ENCODE assay signal across 29 cellular contexts in genomic region chr3:71732637-71733036, GRCh38. TPM values are rescaled to one million over a fixed set of nuclear protein-coding genes. Genes with fewer than 3 reads are reported as not detected.
A peak's percentile ranks its signal among the peaks of the same experiment; 100 is the strongest.
DNase-seq lines count a peak whose midpoint lies in the region; ATAC-seq, FAIRE-seq and TF ChIP-seq lines count a peak whose summit lies in the region.
"Had no signal": no experiment of that assay in that cellular context is flagged by ENCODE, and none has a peak within 500 bp of the region (broad histone marks: within the 10 kb centered on the region; RNA-seq: fewer than 3 reads in every experiment).

No MANE protein-coding gene starts in this region.

- no peak overlapping the region for H3K9ac ChIP-seq in HepG2 (ENCODE audit: insufficient read depth, low read depth, low read length)
- H3K9ac ChIP-seq: BLaER1 had no signal

- POLR2A ChIA-PET in HepG2 (lab: Yijun Ruan, JAX): no interaction called here

- H3K79me2 ChIP-seq in HepG2 (ENCODE audit: insufficient read depth, low read length): no peaks in the 10 kb centered on the region

- no peaks in the 10 kb centered on the region for H4K20me1 ChIP-seq in HepG2 (ENCODE audit: insufficient read depth, low read length)
- H4K20me1 ChIP-seq: BLaER1 had no signal

- H3K27me3 ChIP-seq in HepG2 (ENCODE audit: control insufficient read depth in 1 of 2, insufficient read depth in 2 of 2, low read length in 2 of 2) (peaks cover 0 to 9% of the 10 kb centered on the region in 2 experiments; a peak in 2 of 5 replicates), right lobe of liver (no peaks in the 10 kb centered on the region)
- H3K27me3 ChIP-seq: BE2C, BLaER1 had no signal

- no peaks in the 10 kb centered on the region for H3K36me3 Mint-ChIP-seq in activated CD4-positive, alpha-beta T cell treated with anti-CD3 and anti-CD28 coated beads, Interleukin-2, amount 10 ng/mL, durations not matched to agents 24 days and 14 days (ENCODE audit: low read depth)
- H3K36me3 Mint-ChIP-seq in stimulated activated effector memory CD8-positive, alpha-beta T cell treated with anti-CD3 and anti-CD28 coated beads, Interleukin-12 subunit alpha, Interleukin-12 subunit beta, amount 100 ng/mL, for 72 hours: no peaks in the 10 kb centered on the region
- H3K36me3 Mint-ChIP-seq in endothelial cell (ENCODE audit: low read depth, unreplicated experiment): peaks cover 4% of the 10 kb centered on the region

- H3K9me3 ChIP-seq in HepG2 (ENCODE audit: low read length) (no peaks in the 10 kb centered on the region), right lobe of liver (no peaks in the 10 kb centered on the region)
- H3K9me3 ChIP-seq: BE2C, BLaER1 had no signal

- H3K9me3 Mint-ChIP-seq in activated CD4-positive, alpha-beta T cell treated with anti-CD3 and anti-CD28 coated beads, Interleukin-2, amount 10 ng/mL, durations not matched to agents 24 days and 14 days: peaks cover 7% of the 10 kb centered on the region
- peaks cover 3% of the 10 kb centered on the region for H3K9me3 Mint-ChIP-seq in stimulated activated effector memory CD8-positive, alpha-beta T cell treated with anti-CD3 and anti-CD28 coated beads, Interleukin-12 subunit alpha, Interleukin-12 subunit beta, amount 100 ng/mL, for 72 hours
- no peaks in the 10 kb centered on the region for H3K9me3 Mint-ChIP-seq in endothelial cell (ENCODE audit: unreplicated experiment)

- intact Hi-C loops in activated CD4-positive, alpha-beta T cell treated with anti-CD3 and anti-CD28 coated beads, Interleukin-2, amount 10 ng/mL, durations not matched to agents 24 days and 14 days (cut with micrococcal nuclease): no loop called here
- intact Hi-C loops in HepG2 (cut with micrococcal nuclease; ENCODE audit: unreplicated experiment) (no loop called here), right lobe of liver (cut with DNase I) (no loop called here)

- ATAC-seq in HepG2 (no peak), right lobe of liver (no peak)
- no peak for ATAC-seq in stimulated activated effector memory CD8-positive, alpha-beta T cell treated with anti-CD3 and anti-CD28 coated beads, Interleukin-12 subunit alpha, Interleukin-12 subunit beta, amount 100 ng/mL, for 72 hours
- ATAC-seq: GM12878 had no signal

- H3K4me3 ChIP-seq in HepG2 (replicated peaks in 1 of 3; ENCODE audit: insufficient read depth in 1 of 3, low read depth in 2 of 3, low read length in 3 of 3) (no peak overlapping the region), right lobe of liver (no peak overlapping the region)
- H3K4me3 ChIP-seq: BLaER1, GM12878 had no signal

- H3K4me1 ChIP-seq in HepG2 (ENCODE audit: insufficient read depth, low read length): no peaks in the 10 kb centered on the region
- no peaks in the 10 kb centered on the region for H3K4me1 ChIP-seq in right lobe of liver

- no peaks in the 10 kb centered on the region for H3K36me3 ChIP-seq in HepG2 (replicated peaks in 1 of 2; ENCODE audit: control insufficient read depth in 1 of 2, insufficient read depth in 2 of 2, low read length in 2 of 2)
- H3K36me3 ChIP-seq in right lobe of liver: no peaks in the 10 kb centered on the region
- H3K36me3 ChIP-seq: BE2C, BLaER1 had no signal

- H3K27ac Mint-ChIP-seq in activated CD4-positive, alpha-beta T cell treated with anti-CD3 and anti-CD28 coated beads, Interleukin-2, amount 10 ng/mL, durations not matched to agents 24 days and 14 days: no peak overlapping the region
- peak overlapping the region; percentile 60 for H3K27ac Mint-ChIP-seq in stimulated activated effector memory CD8-positive, alpha-beta T cell treated with anti-CD3 and anti-CD28 coated beads, Interleukin-12 subunit alpha, Interleukin-12 subunit beta, amount 100 ng/mL, for 72 hours
- no peak overlapping the region for H3K27ac Mint-ChIP-seq in endothelial cell (ENCODE audit: unreplicated experiment)
- H3K27ac Mint-ChIP-seq: CD14-positive monocyte; CD4-positive, CD25-positive, alpha-beta regulatory T cell; CD8-positive, alpha-beta memory T cell had no signal

- 9% methylated on average over 4 of the region's 4 CpGs for WGBS in HepG2 (ENCODE audit: low lambda C conversion rate)
- WGBS in right lobe of liver (ENCODE audit: insufficient coverage, low coverage, low lambda C conversion rate, missing lambda C conversion rate): 79% methylated on average over 4 of the region's 4 CpGs

- peaks cover 21% of the 10 kb centered on the region for H3K27me3 Mint-ChIP-seq in activated CD4-positive, alpha-beta T cell treated with anti-CD3 and anti-CD28 coated beads, Interleukin-2, amount 10 ng/mL, durations not matched to agents 24 days and 14 days
- H3K27me3 Mint-ChIP-seq in endothelial cell (ENCODE audit: unreplicated experiment): peaks cover 10% of the 10 kb centered on the region

- FAIRE-seq in HepG2 (lab: Jason Lieb, UNC): no peak
- FAIRE-seq: A204.1, GM12878, GM12892, GM18507 had no signal

- CTCF ChIA-PET in HepG2 (lab: Yijun Ruan, JAX; ENCODE audit: low intra/inter-chr PET ratio, low total read pairs): no interaction called here

- no TSS peak for BruUV-seq in HepG2 (replicated peaks; lab: Mats Ljungman, UMichigan)

- peaks cover 29% of the 10 kb centered on the region for H3K4me1 Mint-ChIP-seq in activated CD4-positive, alpha-beta T cell treated with anti-CD3 and anti-CD28 coated beads, Interleukin-2, amount 10 ng/mL, durations not matched to agents 24 days and 14 days
- peaks cover 31% of the 10 kb centered on the region for H3K4me1 Mint-ChIP-seq in stimulated activated effector memory CD8-positive, alpha-beta T cell treated with anti-CD3 and anti-CD28 coated beads, Interleukin-12 subunit alpha, Interleukin-12 subunit beta, amount 100 ng/mL, for 72 hours
- peaks cover 13% of the 10 kb centered on the region for H3K4me1 Mint-ChIP-seq in endothelial cell (ENCODE audit: unreplicated experiment)

- peak; percentile 51 for DNase-seq in activated CD4-positive, alpha-beta T cell treated with anti-CD3 and anti-CD28 coated beads, Interleukin-2, amount 10 ng/mL, durations not matched to agents 24 days and 14 days
- DNase-seq in activated CD4-positive, alpha-beta T cell treated with anti-CD3 and anti-CD28 coated beads for 48 hours: no peak
- no peak for DNase-seq in HepG2 (ENCODE audit: low spot score)
- no peak for DNase-seq in right lobe of liver
- DNase-seq in stimulated activated effector memory CD8-positive, alpha-beta T cell treated with anti-CD3 and anti-CD28 coated beads, Interleukin-12 subunit alpha, Interleukin-12 subunit beta, amount 100 ng/mL, for 72 hours (ENCODE audit: low spot score in 2 of 2): no peak
- DNase-seq in endothelial cell (ENCODE audit: low spot score): no peak
- DNase-seq: ACHN; BE2C; C1 segment of cervical spinal cord; CD4-positive, alpha-beta memory T cell; CD4-positive, CD25-positive, alpha-beta regulatory T cell; CD8-positive, alpha-beta memory T cell; COR-L47; DMS 273 treated with DMSO at 0.1 percent for 48 hours; DMS153; DMS53; DMS79; DND-41; EL; GDM1 had no signal

- TF ChIP-seq EP300 in HepG2 (IDR thresholded peaks at IDR 0.05; ENCODE audit: low read depth in 2 of 2, low read length in 2 of 2) (no peak), HepG2 (CRISPR knock-in tag; IDR thresholded peaks at IDR 0.05; ENCODE audit: borderline replicate concordance) (no peak)

- no peak overlapping the region for H3K4me3 Mint-ChIP-seq in activated CD4-positive, alpha-beta T cell treated with anti-CD3 and anti-CD28 coated beads, Interleukin-2, amount 10 ng/mL, durations not matched to agents 24 days and 14 days
- H3K4me3 Mint-ChIP-seq in stimulated activated effector memory CD8-positive, alpha-beta T cell treated with anti-CD3 and anti-CD28 coated beads, Interleukin-12 subunit alpha, Interleukin-12 subunit beta, amount 100 ng/mL, for 72 hours: no peak overlapping the region
- no peak overlapping the region for H3K4me3 Mint-ChIP-seq in endothelial cell (ENCODE audit: unreplicated experiment)
- H3K4me3 Mint-ChIP-seq: CD14-positive monocyte; CD4-positive, alpha-beta memory T cell; CD4-positive, CD25-positive, alpha-beta regulatory T cell; CD8-positive, alpha-beta memory T cell had no signal

- TF ChIP-seq POLR2A in HepG2 (IDR thresholded peaks at IDR 0.05; ENCODE audit: insufficient read depth in 1 of 2, low read depth in 2 of 2, low read length in 2 of 2) (no peak), right lobe of liver (IDR thresholded peaks at IDR 0.05) (no peak)

- in situ Hi-C loops in HepG2 (cut with HindIII; ENCODE audit: extremely low pct_ligation_motif_present, low pct_unique_long_range_greater_than_20kb): no loop called here

- TF ChIP-seq RAD21 in HepG2 (CRISPR knock-in tag; IDR thresholded peaks at IDR 0.05): no peak

- H3K4me2 ChIP-seq in HepG2 (ENCODE audit: low read depth, low read length): no peak overlapping the region
- H3K4me2 ChIP-seq: BLaER1 had no signal

- H3K27ac ChIP-seq in HepG2 (ENCODE audit: extremely low read length, insufficient read depth, low read length) (no peak overlapping the region), right lobe of liver (no peak overlapping the region)
- H3K27ac ChIP-seq: 22Rv1, BLaER1 had no signal

- TF ChIP-seq CTCF in HepG2 (CRISPR knock-in tag; IDR thresholded peaks at IDR 0.05): no peak
- no peak for TF ChIP-seq CTCF in right lobe of liver (IDR thresholded peaks at IDR 0.05)
- no peak for TF ChIP-seq CTCF in endothelial cell (IDR thresholded peaks at IDR 0.05; ENCODE audit: unreplicated experiment)

- no peak overlapping the region for H2AFZ ChIP-seq in HepG2 (ENCODE audit: low read length)

RNA-seq across cellular contexts. Expression of gene EIF4E3, which starts 7.4 kb away (rescaled TPM):
- total RNA-seq in activated CD4-positive, alpha-beta T cell treated with anti-CD3 and anti-CD28 coated beads, Interleukin-2, amount 10 ng/mL, durations not matched to agents 24 days and 14 days: 20.3 and 20.7 TPM in 2 replicates
- 0.06 and 0.07 TPM in 2 replicates for total RNA-seq in HepG2 (2016; rRNA removed; fragmentation: Illumina TruSeq; extraction: Trizol)
- not detected in 2 replicates for total RNA-seq in HepG2 (2016; cell fraction: cytosol; rRNA removed; fragmentation: Illumina TruSeq; extraction: Trizol; ENCODE audit: low read depth)
- 0.12 TPM in 1 of 2 replicates, not detected in the other for total RNA-seq in HepG2 (2016; cell fraction: insoluble cytoplasmic fraction; rRNA removed; fragmentation: Illumina TruSeq; extraction: Trizol)
- total RNA-seq in HepG2 (2016; cell fraction: membrane; rRNA removed; fragmentation: Illumina TruSeq; extraction: Trizol): 0.06 and 0.10 TPM in 2 replicates
- not detected in 2 replicates for total RNA-seq in HepG2 (2016; cell fraction: nucleus; rRNA removed; fragmentation: Illumina TruSeq; extraction: Trizol)
- 0.10 and 0.15 TPM in 2 replicates for polyA plus RNA-seq in HepG2 (2011; rRNA removed)
- 0.07 and 0.18 TPM in 2 replicates for polyA plus RNA-seq in HepG2 (2011; cell fraction: cytosol; rRNA removed)
- polyA plus RNA-seq in HepG2 (2011; cell fraction: nucleus; rRNA removed): 0.10 TPM in 2 replicates
- 0.08 and 0.12 TPM in 2 replicates for polyA plus RNA-seq in HepG2 (2012)
- polyA plus RNA-seq in HepG2 (2016; cell fraction: cytosol; fragmentation: Illumina TruSeq; extraction: Trizol; ENCODE audit: low read depth): 0.06 TPM in 1 of 2 replicates, not detected in the other
- 0.05 and 0.28 TPM in 2 replicates for polyA plus RNA-seq in HepG2 (2016; cell fraction: insoluble cytoplasmic fraction; fragmentation: Illumina TruSeq; extraction: Trizol; ENCODE audit: low read depth)
- 0.14 and 0.16 TPM in 2 replicates for polyA plus RNA-seq in HepG2 (2016; cell fraction: membrane; fragmentation: Illumina TruSeq; extraction: Trizol; ENCODE audit: low read depth)
- 0.11 and 0.36 TPM in 2 replicates for polyA plus RNA-seq in HepG2 (2016; cell fraction: nucleus; fragmentation: Illumina TruSeq; extraction: Trizol; ENCODE audit: insufficient read depth, low read depth)
- 0.10 and 0.30 TPM in 2 replicates for polyA minus RNA-seq in HepG2 (2011; rRNA and poly(A)+ RNA removed; ENCODE audit: low replicate concordance)
- 0.18 and 0.89 TPM in 2 replicates for polyA minus RNA-seq in HepG2 (2011; cell fraction: cytosol; rRNA and poly(A)+ RNA removed)
- 0.13 and 0.25 TPM in 2 replicates for polyA minus RNA-seq in HepG2 (2011; cell fraction: nucleus; rRNA and poly(A)+ RNA removed)
- 10 to 100 TPM in 2 of 6 experiments, 1 to 10 TPM in 4; 6.4 to 12.2 (median 8.2) TPM for total RNA-seq in right lobe of liver
- total RNA-seq in endothelial cell (ENCODE audit: unreplicated experiment): 5.2 TPM
- total RNA-seq: G401 had no signal

RNA-seq across cellular contexts. Expression of gene GPR27, which starts 21.0 kb away (rescaled TPM):
- 1.0 and 1.4 TPM in 2 replicates for total RNA-seq in activated CD4-positive, alpha-beta T cell treated with anti-CD3 and anti-CD28 coated beads, Interleukin-2, amount 10 ng/mL, durations not matched to agents 24 days and 14 days
- total RNA-seq in HepG2 (2016; rRNA removed; fragmentation: Illumina TruSeq; extraction: Trizol) (not detected in 2 replicates), right lobe of liver (under 1 TPM in 5 of 6 experiments, not detected in 1; 0.09 to 0.37 (median 0.12) TPM), endothelial cell (ENCODE audit: unreplicated experiment) (0.80 TPM)
- total RNA-seq in HepG2 (2016; cell fraction: cytosol; rRNA removed; fragmentation: Illumina TruSeq; extraction: Trizol; ENCODE audit: low read depth): not detected in 2 replicates
- not detected in 2 replicates for total RNA-seq in HepG2 (2016; cell fraction: insoluble cytoplasmic fraction; rRNA removed; fragmentation: Illumina TruSeq; extraction: Trizol)
- total RNA-seq in HepG2 (2016; cell fraction: membrane; rRNA removed; fragmentation: Illumina TruSeq; extraction: Trizol): not detected in 2 replicates
- not detected in 2 replicates for total RNA-seq in HepG2 (2016; cell fraction: nucleus; rRNA removed; fragmentation: Illumina TruSeq; extraction: Trizol)
- not detected in 2 replicates for polyA plus RNA-seq in HepG2 (2011; rRNA removed)
- not detected in 2 replicates for polyA plus RNA-seq in HepG2 (2011; cell fraction: cytosol; rRNA removed)
- not detected in 2 replicates for polyA plus RNA-seq in HepG2 (2011; cell fraction: nucleus; rRNA removed)
- polyA plus RNA-seq in HepG2 (2012): not detected in 2 replicates
- not detected in 2 replicates for polyA plus RNA-seq in HepG2 (2016; cell fraction: cytosol; fragmentation: Illumina TruSeq; extraction: Trizol; ENCODE audit: low read depth)
- not detected in 2 replicates for polyA plus RNA-seq in HepG2 (2016; cell fraction: insoluble cytoplasmic fraction; fragmentation: Illumina TruSeq; extraction: Trizol; ENCODE audit: low read depth)
- not detected in 2 replicates for polyA plus RNA-seq in HepG2 (2016; cell fraction: membrane; fragmentation: Illumina TruSeq; extraction: Trizol; ENCODE audit: low read depth)
- polyA plus RNA-seq in HepG2 (2016; cell fraction: nucleus; fragmentation: Illumina TruSeq; extraction: Trizol; ENCODE audit: insufficient read depth, low read depth): not detected in 2 replicates
- not detected in 2 replicates for polyA minus RNA-seq in HepG2 (2011; rRNA and poly(A)+ RNA removed; ENCODE audit: low replicate concordance)
- not detected in 2 replicates for polyA minus RNA-seq in HepG2 (2011; cell fraction: cytosol; rRNA and poly(A)+ RNA removed)
- polyA minus RNA-seq in HepG2 (2011; cell fraction: nucleus; rRNA and poly(A)+ RNA removed): not detected in 2 replicates
- total RNA-seq: GM12878 had no signal
- polyA plus RNA-seq: AG04450, GM12878 had no signal

RNA-seq across cellular contexts. Expression of gene PROK2, which starts 52.3 kb away (rescaled TPM):
- not detected in 2 replicates for total RNA-seq in activated CD4-positive, alpha-beta T cell treated with anti-CD3 and anti-CD28 coated beads, Interleukin-2, amount 10 ng/mL, durations not matched to agents 24 days and 14 days
- total RNA-seq in HepG2 (2016; rRNA removed; fragmentation: Illumina TruSeq; extraction: Trizol) (not detected in 2 replicates), right lobe of liver (under 1 TPM; 0.31 to 0.78 (median 0.47) TPM), endothelial cell (ENCODE audit: unreplicated experiment) (not detected)
- total RNA-seq in HepG2 (2016; cell fraction: cytosol; rRNA removed; fragmentation: Illumina TruSeq; extraction: Trizol; ENCODE audit: low read depth): not detected in 2 replicates
- not detected in 2 replicates for total RNA-seq in HepG2 (2016; cell fraction: insoluble cytoplasmic fraction; rRNA removed; fragmentation: Illumina TruSeq; extraction: Trizol)
- not detected in 2 replicates for total RNA-seq in HepG2 (2016; cell fraction: membrane; rRNA removed; fragmentation: Illumina TruSeq; extraction: Trizol)
- total RNA-seq in HepG2 (2016; cell fraction: nucleus; rRNA removed; fragmentation: Illumina TruSeq; extraction: Trizol): not detected in 2 replicates
- not detected in 2 replicates for polyA plus RNA-seq in HepG2 (2011; rRNA removed)
- polyA plus RNA-seq in HepG2 (2011; cell fraction: cytosol; rRNA removed): not detected in 2 replicates
- not detected in 2 replicates for polyA plus RNA-seq in HepG2 (2011; cell fraction: nucleus; rRNA removed)
- not detected in 2 replicates for polyA plus RNA-seq in HepG2 (2012)
- polyA plus RNA-seq in HepG2 (2016; cell fraction: cytosol; fragmentation: Illumina TruSeq; extraction: Trizol; ENCODE audit: low read depth): not detected in 2 replicates
- polyA plus RNA-seq in HepG2 (2016; cell fraction: insoluble cytoplasmic fraction; fragmentation: Illumina TruSeq; extraction: Trizol; ENCODE audit: low read depth): not detected in 2 replicates
- polyA plus RNA-seq in HepG2 (2016; cell fraction: membrane; fragmentation: Illumina TruSeq; extraction: Trizol; ENCODE audit: low read depth): not detected in 2 replicates
- polyA plus RNA-seq in HepG2 (2016; cell fraction: nucleus; fragmentation: Illumina TruSeq; extraction: Trizol; ENCODE audit: insufficient read depth, low read depth): not detected in 2 replicates
- not detected in 2 replicates for polyA minus RNA-seq in HepG2 (2011; rRNA and poly(A)+ RNA removed; ENCODE audit: low replicate concordance)
- not detected in 2 replicates for polyA minus RNA-seq in HepG2 (2011; cell fraction: cytosol; rRNA and poly(A)+ RNA removed)
- polyA minus RNA-seq in HepG2 (2011; cell fraction: nucleus; rRNA and poly(A)+ RNA removed): not detected in 2 replicates
- total RNA-seq: G401, GM12878 had no signal
- polyA plus RNA-seq: AG04450, GM12878 had no signal
